In genomic region chr3:8156138-8156537, GRCh38 we compare ENCODE assay signal across 28 cellular contexts.
"Had no signal": no experiment of that assay in that cellular context is flagged by ENCODE, and none has a peak within 500 bp of the region (broad histone marks: within the 10 kb centered on the region; RNA-seq: fewer than 3 reads in every experiment).

No MANE protein-coding gene starts in this region.

- H3K9ac ChIP-seq: neural progenitor cell, parathyroid adenoma had no signal

- H3K4me2 ChIP-seq: neural progenitor cell, smooth muscle cell had no signal

- ATAC-seq: natural killer cell; psoas muscle; right cardiac atrium; sciatic nerve; stimulated activated memory B cell treated with anti-CD40 and anti-IgM and Interleukin-4, amounts not matched to agents 10 μg/mL and 1 μg/mL and 100 μg/mL, for 72 hours; stimulated activated naive CD8-positive, alpha-beta T cell treated with anti-CD3 and anti-CD28 coated beads, Interleukin-15, amount 100 ng/mL, for 72 hours; stimulated activated naive CD8-positive, alpha-beta T cell treated with anti-CD3 and anti-CD28 coated beads, Interleukin-15, Interleukin-2, amounts not matched to agents 100 U/mL and 50 U/mL, for 24 hours; upper lobe of right lung had no signal

- DNase-seq: natural killer cell; occipital lobe; ovary; posterior cingulate gyrus; psoas muscle; right cardiac atrium; spleen; stimulated activated CD4-positive, alpha-beta T cell treated with anti-CD3 and anti-CD28 coated beads, Interleukin-12 subunit alpha, Interleukin-12 subunit beta, amount 100 ng/mL, for 4 hours; stimulated activated CD4-positive, alpha-beta T cell treated with anti-CD3 and anti-CD28 coated beads, Interleukin-1b, Interleukin-23, amount 100 ng/mL, for 48 hours; stimulated activated CD4-positive, alpha-beta T cell treated with anti-CD3 and anti-CD28 coated beads, Interleukin-4, amount 100 ng/mL, for 1 hour; stimulated activated CD4-positive, alpha-beta T cell treated with anti-CD3 and anti-CD28 coated beads, Interleukin-4, amount 100 ng/mL, for 4 hours; stimulated activated CD8-positive, alpha-beta memory T cell treated with anti-CD3 and anti-CD28 coated beads, Interleukin-4, amount 100 ng/mL, for 48 hours; stimulated activated naive CD4-positive, alpha-beta T cell; stimulated activated naive CD8-positive, alpha-beta T cell treated with anti-CD3 and anti-CD28 coated beads, Interleukin-15, amount 100 ng/mL, for 72 hours; stimulated activated naive CD8-positive, alpha-beta T cell treated with anti-CD3 and anti-CD28 coated beads, Interleukin-15, Interleukin-2, amounts not matched to agents 100 U/mL and 50 U/mL, for 24 hours; substantia nigra; testis; tibial artery; transverse colon; upper lobe of right lung; uterus had no signal

- H3K4me3 ChIP-seq: neural progenitor cell, ovary, psoas muscle, skin epidermis, smooth muscle cell, spleen, suprapubic skin, testis, tibial artery, transverse colon, upper lobe of right lung, uterus had no signal

- H3K79me2 ChIP-seq: parathyroid adenoma had no signal

- H3K27ac ChIP-seq: neural progenitor cell, ovary, parathyroid adenoma, psoas muscle, skin epidermis, spleen, suprapubic skin, testis, tibial artery, transverse colon, upper lobe of right lung, uterus had no signal

- H3K27me3 ChIP-seq: neural progenitor cell, ovary, spleen, suprapubic skin, testis, tibial artery, transverse colon, upper lobe of right lung, uterus had no signal

- H2AFZ ChIP-seq: neural progenitor cell, parathyroid adenoma had no signal

- H3K9me3 ChIP-seq: ovary, psoas muscle, spleen, suprapubic skin, testis, tibial artery, transverse colon, upper lobe of right lung, uterus had no signal

- H3K4me1 ChIP-seq: neural progenitor cell, parathyroid adenoma, psoas muscle, spleen, suprapubic skin, testis, tibial artery, transverse colon, upper lobe of right lung, uterus had no signal

- H3K36me3 ChIP-seq: neural progenitor cell, ovary, spleen, suprapubic skin, tibial artery, transverse colon, upper lobe of right lung, uterus had no signal
